Comparison of ENCODE assay signal across 2 cellular contexts in genomic region chr6:28794175-28795002, GRCh38.
TF ChIP-seq lines count a peak whose summit lies in the region.

No MANE protein-coding gene starts in this region.

TF ChIP-seq in HEK293, 187 proteins besides CTCF, POLR2A, EP300 and RAD21 (continued from another document and continues in another):
- TF ChIP-seq, protein P1, sequence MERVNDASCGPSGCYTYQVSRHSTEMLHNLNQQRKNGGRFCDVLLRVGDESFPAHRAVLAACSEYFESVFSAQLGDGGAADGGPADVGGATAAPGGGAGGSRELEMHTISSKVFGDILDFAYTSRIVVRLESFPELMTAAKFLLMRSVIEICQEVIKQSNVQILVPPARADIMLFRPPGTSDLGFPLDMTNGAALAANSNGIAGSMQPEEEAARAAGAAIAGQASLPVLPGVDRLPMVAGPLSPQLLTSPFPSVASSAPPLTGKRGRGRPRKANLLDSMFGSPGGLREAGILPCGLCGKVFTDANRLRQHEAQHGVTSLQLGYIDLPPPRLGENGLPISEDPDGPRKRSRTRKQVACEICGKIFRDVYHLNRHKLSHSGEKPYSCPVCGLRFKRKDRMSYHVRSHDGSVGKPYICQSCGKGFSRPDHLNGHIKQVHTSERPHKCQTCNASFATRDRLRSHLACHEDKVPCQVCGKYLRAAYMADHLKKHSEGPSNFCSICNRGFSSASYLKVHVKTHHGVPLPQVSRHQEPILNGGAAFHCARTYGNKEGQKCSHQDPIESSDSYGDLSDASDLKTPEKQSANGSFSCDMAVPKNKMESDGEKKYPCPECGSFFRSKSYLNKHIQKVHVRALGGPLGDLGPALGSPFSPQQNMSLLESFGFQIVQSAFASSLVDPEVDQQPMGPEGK (tag by site-specific recombination; IDR thresholded peaks at IDR 0.05) = no peak
- TF ChIP-seq ZNF404 (tag by site-specific recombination; IDR thresholded peaks at IDR 0.05) (no peak), ZNF112 (tag by site-specific recombination; IDR thresholded peaks at IDR 0.05) (no peak), ZNF394 (tag by site-specific recombination; IDR thresholded peaks at IDR 0.05; ENCODE audit: borderline replicate concordance) (no peak), KLF7 (tag by site-specific recombination; IDR thresholded peaks at IDR 0.05; ENCODE audit: borderline replicate concordance) (no peak), ZBTB7A (tag by site-specific recombination; IDR thresholded peaks at IDR 0.05; ENCODE audit: low read depth) (no peak), ZNF660 (tag by site-specific recombination; IDR thresholded peaks at IDR 0.05) (peak; percentile 19; the same call in 1 of the 2 replicates), ZFP69B (tag by site-specific recombination; IDR thresholded peaks at IDR 0.05) (no peak), ZNF658 (tag by site-specific recombination; IDR thresholded peaks at IDR 0.05) (no peak), ZNF140 (tag by site-specific recombination; IDR thresholded peaks at IDR 0.05) (no peak), KLF16 (tag by site-specific recombination; IDR thresholded peaks at IDR 0.05) (no peak), YY2 (tag by site-specific recombination; IDR thresholded peaks at IDR 0.05) (no peak), ZNF645 (tag by site-specific recombination; IDR thresholded peaks at IDR 0.05) (no peak), ZNF626 (tag by site-specific recombination; IDR thresholded peaks at IDR 0.05) (no peak), ZNF248 (tag by site-specific recombination; IDR thresholded peaks at IDR 0.05) (no peak), ZNF280C (tag by site-specific recombination; IDR thresholded peaks at IDR 0.05) (no peak), ZNF843 (tag by site-specific recombination; IDR thresholded peaks at IDR 0.05) (no peak), ZNF621 (tag by site-specific recombination; IDR thresholded peaks at IDR 0.05) (no peak), ZNF19 (tag by site-specific recombination; IDR thresholded peaks at IDR 0.05; ENCODE audit: low read depth) (no peak)
- TF ChIP-seq, protein P2, sequence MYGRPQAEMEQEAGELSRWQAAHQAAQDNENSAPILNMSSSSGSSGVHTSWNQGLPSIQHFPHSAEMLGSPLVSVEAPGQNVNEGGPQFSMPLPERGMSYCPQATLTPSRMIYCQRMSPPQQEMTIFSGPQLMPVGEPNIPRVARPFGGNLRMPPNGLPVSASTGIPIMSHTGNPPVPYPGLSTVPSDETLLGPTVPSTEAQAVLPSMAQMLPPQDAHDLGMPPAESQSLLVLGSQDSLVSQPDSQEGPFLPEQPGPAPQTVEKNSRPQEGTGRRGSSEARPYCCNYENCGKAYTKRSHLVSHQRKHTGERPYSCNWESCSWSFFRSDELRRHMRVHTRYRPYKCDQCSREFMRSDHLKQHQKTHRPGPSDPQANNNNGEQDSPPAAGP (tag by site-specific recombination; IDR thresholded peaks at IDR 0.05) = no peak
- TF ChIP-seq, protein P3, sequence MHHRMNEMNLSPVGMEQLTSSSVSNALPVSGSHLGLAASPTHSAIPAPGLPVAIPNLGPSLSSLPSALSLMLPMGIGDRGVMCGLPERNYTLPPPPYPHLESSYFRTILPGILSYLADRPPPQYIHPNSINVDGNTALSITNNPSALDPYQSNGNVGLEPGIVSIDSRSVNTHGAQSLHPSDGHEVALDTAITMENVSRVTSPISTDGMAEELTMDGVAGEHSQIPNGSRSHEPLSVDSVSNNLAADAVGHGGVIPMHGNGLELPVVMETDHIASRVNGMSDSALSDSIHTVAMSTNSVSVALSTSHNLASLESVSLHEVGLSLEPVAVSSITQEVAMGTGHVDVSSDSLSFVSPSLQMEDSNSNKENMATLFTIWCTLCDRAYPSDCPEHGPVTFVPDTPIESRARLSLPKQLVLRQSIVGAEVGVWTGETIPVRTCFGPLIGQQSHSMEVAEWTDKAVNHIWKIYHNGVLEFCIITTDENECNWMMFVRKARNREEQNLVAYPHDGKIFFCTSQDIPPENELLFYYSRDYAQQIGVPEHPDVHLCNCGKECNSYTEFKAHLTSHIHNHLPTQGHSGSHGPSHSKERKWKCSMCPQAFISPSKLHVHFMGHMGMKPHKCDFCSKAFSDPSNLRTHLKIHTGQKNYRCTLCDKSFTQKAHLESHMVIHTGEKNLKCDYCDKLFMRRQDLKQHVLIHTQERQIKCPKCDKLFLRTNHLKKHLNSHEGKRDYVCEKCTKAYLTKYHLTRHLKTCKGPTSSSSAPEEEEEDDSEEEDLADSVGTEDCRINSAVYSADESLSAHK (tag by site-specific recombination; IDR thresholded peaks at IDR 0.05) = no peak

TF ChIP-seq in SK-N-SH treated with all-trans-retinoic acid at 6 μM for 48 hours, 23 proteins besides CTCF, POLR2A, EP300 and RAD21 (continued from another document):
- no peak for TF ChIP-seq ARNTL (CRISPR knock-in tag; IDR thresholded peaks at IDR 0.05; ENCODE audit: borderline replicate concordance, low read depth)
- TF ChIP-seq PPARA (CRISPR knock-in tag; IDR thresholded peaks at IDR 0.05; ENCODE audit: borderline replicate concordance) = no peak
- TF ChIP-seq ZNF565 (CRISPR knock-in tag; conservative IDR thresholded peaks at IDR 0.05; ENCODE audit: low read depth) = no peak
- no peak for TF ChIP-seq TOX (CRISPR knock-in tag; IDR thresholded peaks at IDR 0.05; ENCODE audit: borderline replicate concordance)
- no peak for TF ChIP-seq RARB (CRISPR knock-in tag; IDR thresholded peaks at IDR 0.05)
- TF ChIP-seq CSDC2 (CRISPR knock-in tag; IDR thresholded peaks at IDR 0.05) = no peak
- TF ChIP-seq TCF4 (CRISPR knock-in tag; IDR thresholded peaks at IDR 0.05; ENCODE audit: borderline replicate concordance) = no peak
- TF ChIP-seq ZC3H10 (CRISPR knock-in tag; IDR thresholded peaks at IDR 0.05) = no peak
- TF ChIP-seq ZFP3 (CRISPR knock-in tag; IDR thresholded peaks at IDR 0.05) = no peak
- TF ChIP-seq ZNF8 (CRISPR knock-in tag; IDR thresholded peaks at IDR 0.05) = no peak
- TF ChIP-seq, protein P4, sequence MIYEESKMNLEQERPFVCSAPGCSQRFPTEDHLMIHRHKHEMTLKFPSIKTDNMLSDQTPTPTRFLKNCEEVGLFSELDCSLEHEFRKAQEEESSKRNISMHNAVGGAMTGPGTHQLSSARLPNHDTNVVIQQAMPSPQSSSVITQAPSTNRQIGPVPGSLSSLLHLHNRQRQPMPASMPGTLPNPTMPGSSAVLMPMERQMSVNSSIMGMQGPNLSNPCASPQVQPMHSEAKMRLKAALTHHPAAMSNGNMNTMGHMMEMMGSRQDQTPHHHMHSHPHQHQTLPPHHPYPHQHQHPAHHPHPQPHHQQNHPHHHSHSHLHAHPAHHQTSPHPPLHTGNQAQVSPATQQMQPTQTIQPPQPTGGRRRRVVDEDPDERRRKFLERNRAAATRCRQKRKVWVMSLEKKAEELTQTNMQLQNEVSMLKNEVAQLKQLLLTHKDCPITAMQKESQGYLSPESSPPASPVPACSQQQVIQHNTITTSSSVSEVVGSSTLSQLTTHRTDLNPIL (CRISPR knock-in tag; IDR thresholded peaks at IDR 0.05; ENCODE audit: low read depth) = no peak
